23 cellular contexts compared by ENCODE assay signal in the genomic region with DNA sequence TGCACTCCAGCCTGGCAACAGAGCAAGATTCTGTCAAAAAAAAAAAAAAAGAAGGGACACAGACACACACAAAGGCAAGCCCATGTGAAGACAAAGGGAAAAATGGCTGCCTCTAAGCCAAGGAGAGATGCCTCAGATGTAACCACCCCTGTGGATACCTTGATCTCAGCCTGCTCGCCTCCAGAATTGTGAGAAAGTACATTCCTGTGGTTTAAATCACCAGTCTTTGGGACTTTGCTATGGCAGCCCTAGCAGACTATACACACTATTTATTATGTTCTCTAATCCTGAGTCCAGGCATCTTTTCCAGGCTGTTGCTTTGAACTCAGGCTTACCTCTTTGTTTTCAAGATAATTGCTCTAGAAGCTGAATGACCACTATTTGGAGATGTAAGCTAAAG.
DNase-seq lines count a peak whose midpoint lies in the region; ATAC-seq and TF ChIP-seq lines count a peak whose summit lies in the region.
"Had no signal": no experiment of that assay in that cellular context is flagged by ENCODE, and none has a peak within 500 bp of the region (broad histone marks: within the 10 kb centered on the region; RNA-seq: fewer than 3 reads in every experiment).

No MANE protein-coding gene starts in this region.

- CTCF ChIA-PET in activated CD8-positive, alpha-beta T cell treated with anti-CD3 and anti-CD28 coated beads for 36 hours (lab: Charles Lee): no interaction called here

- in situ Hi-C loops in astrocyte of the cerebellum (cut with HindIII; ENCODE audit: low sequenced_read_pairs): no loop called here

- H3K9me3 Mint-ChIP-seq in activated CD8-positive, alpha-beta T cell treated with anti-CD3 and anti-CD28 coated beads for 36 hours: peaks cover 11% of the 10 kb centered on the region

- no peak overlapping the region for H3K4me3 Mint-ChIP-seq in activated CD8-positive, alpha-beta T cell treated with anti-CD3 and anti-CD28 coated beads for 36 hours
- H3K4me3 Mint-ChIP-seq: activated naive CD8-positive, alpha-beta T cell treated with anti-CD3 and anti-CD28 coated beads, Interleukin-2, amount 50 U/mL, for 24 hours; H9; T-helper 2 cell treated with Interferon-gamma antibody and Interleukin-4, amounts not matched to agents 5 μg/mL and 100 μg/mL, for 36 hours; WTC11 had no signal

- peak; percentile 45 for DNase-seq in NCI-H2171 treated with DMSO at 0.1 percent for 48 hours (lab: John Stamatoyannopoulos, UW)
- DNase-seq in NCI-H2171 (lab: John Stamatoyannopoulos, UW): no peak
- peak; percentile 78 for DNase-seq in astrocyte of the cerebellum (ENCODE audit: low read depth)
- DNase-seq in kidney glomerular epithelial cell (lab: John Stamatoyannopoulos, UW): peak; percentile 9
- DNase-seq in activated CD8-positive, alpha-beta T cell treated with anti-CD3 and anti-CD28 coated beads for 36 hours: no peak
- no peak for DNase-seq in globus pallidus (ENCODE audit: low spot score)
- no peak for DNase-seq in NCI-H1436 (lab: John Stamatoyannopoulos, UW)
- DNase-seq in NCI-H345 treated with DMSO at 0.1 percent for 48 hours (lab: John Stamatoyannopoulos, UW; ENCODE audit: unreplicated experiment): no peak
- DNase-seq: 8988T; activated CD4-positive, alpha-beta T cell treated with anti-CD3 and anti-CD28 coated beads, Interleukin-2, amount 50 U/mL, for 48 hours; activated gamma-delta T cell; activated naive CD8-positive, alpha-beta T cell treated with anti-CD3 and anti-CD28 coated beads, Interleukin-2, amount 50 U/mL, for 24 hours; H9; IMR-90; NCI-H1417; psoas muscle; small intestine; stimulated activated CD4-positive, alpha-beta T cell treated with anti-CD3 and anti-CD28 coated beads, Interleukin-2, amount 100 ng/mL, for 48 hours; stimulated activated naive CD8-positive, alpha-beta T cell treated with anti-CD3 and anti-CD28 coated beads, Interleukin-15, Interleukin-2, amounts not matched to agents 100 U/mL and 50 U/mL, for 24 hours had no signal

- no peak for ATAC-seq in activated CD8-positive, alpha-beta T cell treated with anti-CD3 and anti-CD28 coated beads for 36 hours
- ATAC-seq: activated naive CD8-positive, alpha-beta T cell treated with anti-CD3 and anti-CD28 coated beads, Interleukin-2, amount 50 U/mL, for 24 hours; psoas muscle; stimulated activated naive CD8-positive, alpha-beta T cell treated with anti-CD3 and anti-CD28 coated beads, Interleukin-15, Interleukin-2, amounts not matched to agents 100 U/mL and 50 U/mL, for 24 hours; WTC11 had no signal

- H3K4me3 ChIP-seq in astrocyte of the cerebellum (ENCODE audit: low read depth, low read length): no peak overlapping the region
- H3K4me3 ChIP-seq: BLaER1, psoas muscle, SK-N-MC had no signal

- H3K27me3 Mint-ChIP-seq in activated CD8-positive, alpha-beta T cell treated with anti-CD3 and anti-CD28 coated beads for 36 hours: no peaks in the 10 kb centered on the region
- H3K27me3 Mint-ChIP-seq: activated naive CD8-positive, alpha-beta T cell treated with anti-CD3 and anti-CD28 coated beads, Interleukin-2, amount 50 U/mL, for 24 hours had no signal

- no peak overlapping the region for H3K27ac Mint-ChIP-seq in activated CD8-positive, alpha-beta T cell treated with anti-CD3 and anti-CD28 coated beads for 36 hours
- H3K27ac Mint-ChIP-seq: activated naive CD8-positive, alpha-beta T cell treated with anti-CD3 and anti-CD28 coated beads, Interleukin-2, amount 50 U/mL, for 24 hours; H9; T-helper 2 cell treated with Interferon-gamma antibody and Interleukin-4, amounts not matched to agents 5 μg/mL and 100 μg/mL, for 36 hours; WTC11 had no signal

- H3K36me3 Mint-ChIP-seq in activated CD8-positive, alpha-beta T cell treated with anti-CD3 and anti-CD28 coated beads for 36 hours (ENCODE audit: low read depth): no peaks in the 10 kb centered on the region

- H3K4me1 Mint-ChIP-seq in activated CD8-positive, alpha-beta T cell treated with anti-CD3 and anti-CD28 coated beads for 36 hours (ENCODE audit: low read depth): no peaks in the 10 kb centered on the region
- H3K4me1 Mint-ChIP-seq: activated naive CD8-positive, alpha-beta T cell treated with anti-CD3 and anti-CD28 coated beads, Interleukin-2, amount 50 U/mL, for 24 hours had no signal

- no peak for TF ChIP-seq CTCF in astrocyte of the cerebellum (IDR thresholded peaks at IDR 0.05; ENCODE audit: low read depth, low read length, missing control alignments)
- TF ChIP-seq CTCF in activated CD8-positive, alpha-beta T cell treated with anti-CD3 and anti-CD28 coated beads for 36 hours (IDR thresholded peaks at IDR 0.05): no peak

- intact Hi-C loops in activated CD8-positive, alpha-beta T cell treated with anti-CD3 and anti-CD28 coated beads for 36 hours (cut with micrococcal nuclease): no loop called here

- POLR2A ChIA-PET in activated CD8-positive, alpha-beta T cell treated with anti-CD3 and anti-CD28 coated beads for 36 hours (lab: Charles Lee): no interaction called here

Comparison
In these comparisons a context has a peak if more than half of its experiments do, and no peak if none do; other contexts are left out.
1. DNase-seq: peak in NCI-H2171 treated with DMSO at 0.1 percent for 48 hours (single experiment), astrocyte of the cerebellum (single experiment) and kidney glomerular epithelial cell (single experiment); none in NCI-H2171 (single experiment), activated CD8-positive, alpha-beta T cell treated with anti-CD3 and anti-CD28 coated beads for 36 hours (single experiment), globus pallidus (single experiment), NCI-H1436 (single experiment) and NCI-H345 treated with DMSO at 0.1 percent for 48 hours (single experiment).